1 cellular context compared by ENCODE assay signal in genomic region chr14:73246387-73247150, GRCh38.
TF ChIP-seq lines count a peak whose summit lies in the region.

No MANE protein-coding gene starts in this region.

TF ChIP-seq in WTC11, 78 proteins besides CTCF, POLR2A, EP300 and RAD21 (continued from another document):
- TF ChIP-seq ARID4B (CRISPR knock-in tag; IDR thresholded peaks at IDR 0.05; ENCODE audit: borderline replicate concordance), result no peak
- TF ChIP-seq ZNF232 (CRISPR knock-in tag; IDR thresholded peaks at IDR 0.05), result no peak
- TF ChIP-seq PRDM15 (CRISPR knock-in tag; IDR thresholded peaks at IDR 0.05), result no peak
- TF ChIP-seq NR1H2 (CRISPR knock-in tag; IDR thresholded peaks at IDR 0.05), result no peak
- TF ChIP-seq CREB1 (CRISPR knock-in tag; IDR thresholded peaks at IDR 0.05), result no peak
- no peak for TF ChIP-seq ZNF671 (CRISPR knock-in tag; IDR thresholded peaks at IDR 0.05)
- no peak for TF ChIP-seq JAZF1 (CRISPR knock-in tag; IDR thresholded peaks at IDR 0.05)
- TF ChIP-seq ETV6 (CRISPR knock-in tag; IDR thresholded peaks at IDR 0.05), result no peak
- TF ChIP-seq SMAD4 (CRISPR knock-in tag; IDR thresholded peaks at IDR 0.05), result no peak
- no peak for TF ChIP-seq ZNF121 (CRISPR knock-in tag; IDR thresholded peaks at IDR 0.05)
- no peak for TF ChIP-seq ATF1 (CRISPR knock-in tag; IDR thresholded peaks at IDR 0.05)
